ENCODE assay signal across 1 cellular context in genomic region chr12:12491634-12492033, GRCh38.
TF ChIP-seq lines count a peak whose summit lies in the region.

No MANE protein-coding gene starts in this region.

TF ChIP-seq in K562, 482 proteins besides CTCF, POLR2A, EP300 and RAD21 (continued from another document):
- TF ChIP-seq HOMEZ (CRISPR knock-in tag; IDR thresholded peaks at IDR 0.05) (no peak), XRCC5 (IDR thresholded peaks at IDR 0.05; ENCODE audit: low read depth, low read length) (no peak)
TF ChIP-seq in K562: peak in this region for 2.
